In genomic region chr3:170802164-170803151, GRCh38 we compare ENCODE assay signal across 10 cellular contexts.
DNase-seq lines count a peak whose midpoint lies in the region; ATAC-seq and TF ChIP-seq lines count a peak whose summit lies in the region.
"Had no signal": no experiment of that assay in that cellular context is flagged by ENCODE, and none has a peak within 500 bp of the region (broad histone marks: within the 10 kb centered on the region; RNA-seq: fewer than 3 reads in every experiment).

No MANE protein-coding gene starts in this region.

- H3K27ac Mint-ChIP-seq in progenitor cell of endocrine pancreas = no peak overlapping the region
- H3K27ac Mint-ChIP-seq: activated B cell treated with CpG ODN at 0.5 μM for 24 hours had no signal

- H3K27me3 ChIP-seq in right cardiac atrium (ENCODE audit: control insufficient read depth, insufficient read depth) (no peaks in the 10 kb centered on the region), brain microvascular endothelial cell (replicated peaks) (no peaks in the 10 kb centered on the region), transverse colon (peaks cover 3% of the 10 kb centered on the region)

- H3K4me3 ChIP-seq in right cardiac atrium (ENCODE audit: low read length) (no peak overlapping the region), brain microvascular endothelial cell (ENCODE audit: low read depth, low read length) (no peak overlapping the region), transverse colon (no peak overlapping the region)

- in situ Hi-C loops in brain microvascular endothelial cell (cut with HindIII; ENCODE audit: low pct_ligation_motif_present, low sequenced_read_pairs) (loop anchor here (25.0 kb wide), 1 partner anchor 365 kb away; no protein-coding TSS in a partner anchor), transverse colon (cut with MboI; ENCODE audit: low pct_ligation_motif_present in 1 of 4, low pct_unique_long_range_greater_than_20kb in 1 of 4, low sequenced_read_pairs in 3 of 4) (loop anchor here in 3 of 4 donors (25.0 kb wide), 3 partner anchors 365 to 490 kb away; partner anchors contain the start of gene CLDN11 (in 1 of the 3))

- no peak for TF ChIP-seq POLR2A in transverse colon (IDR thresholded peaks at IDR 0.05)

- peak in 1 of 2 donors; percentile 56 for ATAC-seq in right cardiac atrium

- H3K27me3 Mint-ChIP-seq in progenitor cell of endocrine pancreas = no peaks in the 10 kb centered on the region

- no peaks in the 10 kb centered on the region for H3K36me3 Mint-ChIP-seq in progenitor cell of endocrine pancreas (ENCODE audit: insufficient read depth)

- H3K36me3 ChIP-seq in brain microvascular endothelial cell (replicated peaks) (no peaks in the 10 kb centered on the region), transverse colon (no peaks in the 10 kb centered on the region)

- TF ChIP-seq EP300 in transverse colon (IDR thresholded peaks at IDR 0.05; ENCODE audit: low read depth) = no peak

- intact Hi-C loops in right cardiac atrium (cut with DNase I) (no loop called here), cardiac septum (cut with DNase I) (no loop called here), transverse colon (cut with DNase I; ENCODE audit: low total_unique reads) (no loop called here)

- H3K9me3 ChIP-seq in right cardiac atrium (ENCODE audit: control insufficient read depth, low read length) (no peaks in the 10 kb centered on the region), transverse colon (no peaks in the 10 kb centered on the region)

- H3K27ac ChIP-seq in right cardiac atrium (ENCODE audit: low read length) = peak overlapping the region; percentile 30
- H3K27ac ChIP-seq in brain microvascular endothelial cell = peak overlapping the region; percentile 86
- H3K27ac ChIP-seq in transverse colon = peak overlapping the region in 2 of 4 donors; percentile 43 to 44

- TF ChIP-seq CTCF in brain microvascular endothelial cell (IDR thresholded peaks at IDR 0.05; ENCODE audit: low read depth, low read length, missing control alignments) = no peak
- no peak for TF ChIP-seq CTCF in transverse colon (IDR thresholded peaks at IDR 0.05)
- TF ChIP-seq CTCF in progenitor cell of endocrine pancreas (IDR thresholded peaks at IDR 0.05; ENCODE audit: unreplicated experiment) = no peak

- peak in 1 of 3 donors; percentile 37 for DNase-seq in right cardiac atrium
- DNase-seq in cardiac septum (ENCODE audit: low spot score) = no peak
- DNase-seq in brain microvascular endothelial cell = peak; percentile 87
- peak; percentile 90 for DNase-seq in kidney glomerular epithelial cell (lab: John Stamatoyannopoulos, UW)
- DNase-seq in transverse colon = no peak
- DNase-seq in iPS-NIHi7 (ENCODE audit: extremely low spot score) = no peak
- no peak for DNase-seq in NCI-H510A (lab: John Stamatoyannopoulos, UW)
- DNase-seq in progenitor cell of endocrine pancreas (ENCODE audit: low spot score, unreplicated experiment) = no peak
- DNase-seq: activated B cell treated with CpG ODN at 0.5 μM for 24 hours, AML-193 had no signal

- no peaks in the 10 kb centered on the region for H3K9me3 Mint-ChIP-seq in progenitor cell of endocrine pancreas (ENCODE audit: low read depth)

- no peak overlapping the region for H3K4me3 Mint-ChIP-seq in progenitor cell of endocrine pancreas (ENCODE audit: low read depth)
- H3K4me3 Mint-ChIP-seq: activated B cell treated with CpG ODN at 0.5 μM for 24 hours had no signal

- H3K4me1 Mint-ChIP-seq in progenitor cell of endocrine pancreas (ENCODE audit: low read depth) = peaks cover 7% of the 10 kb centered on the region
- H3K4me1 Mint-ChIP-seq: activated B cell treated with CpG ODN at 0.5 μM for 24 hours had no signal

- WGBS in right cardiac atrium = 44% methylated on average over 7 of the region's 7 CpGs
- WGBS in transverse colon (ENCODE audit: low coverage in 1 of 2), 2 donors = 56 to 73% methylated on average over 4 to 7 of the region's 7 CpGs

- H3K4me1 ChIP-seq in right cardiac atrium (ENCODE audit: control insufficient read depth, insufficient read depth, low read length) = no peaks in the 10 kb centered on the region
- H3K4me1 ChIP-seq in transverse colon = no peaks in the 10 kb centered on the region

Comparison
In these comparisons a context has a peak if more than half of its experiments do, and no peak if none do; other contexts are left out.
1. DNase-seq: peak in brain microvascular endothelial cell (single experiment) and kidney glomerular epithelial cell (single experiment); none in cardiac septum (single experiment), transverse colon (single experiment), iPS-NIHi7 (single experiment), NCI-H510A (single experiment) and progenitor cell of endocrine pancreas (single experiment).